1 cellular context compared by ENCODE assay signal in genomic region chr1:207355060-207355459, GRCh38.
TF ChIP-seq lines count a peak whose summit lies in the region.

No MANE protein-coding gene starts in this region.

TF ChIP-seq in GM12878, 131 proteins besides CTCF, POLR2A, EP300 and RAD21:
- no peak for TF ChIP-seq CHD1 (IDR thresholded peaks at IDR 0.05; ENCODE audit: low read depth, low read length)
- TF ChIP-seq MEF2B (IDR thresholded peaks at IDR 0.05; ENCODE audit: partially characterized antibody, poor library complexity, severe bottlenecking): peak; percentile 11
- 0 out of 4 replicates have a peak, but pooled peaks have one; percentile 19 to 43 for TF ChIP-seq BHLHE40 (IDR thresholded peaks at IDR 0.05; ENCODE audit: borderline replicate concordance in 1 of 2, low read depth in 2 of 2, low read length in 1 of 2)
